In the genomic region with DNA sequence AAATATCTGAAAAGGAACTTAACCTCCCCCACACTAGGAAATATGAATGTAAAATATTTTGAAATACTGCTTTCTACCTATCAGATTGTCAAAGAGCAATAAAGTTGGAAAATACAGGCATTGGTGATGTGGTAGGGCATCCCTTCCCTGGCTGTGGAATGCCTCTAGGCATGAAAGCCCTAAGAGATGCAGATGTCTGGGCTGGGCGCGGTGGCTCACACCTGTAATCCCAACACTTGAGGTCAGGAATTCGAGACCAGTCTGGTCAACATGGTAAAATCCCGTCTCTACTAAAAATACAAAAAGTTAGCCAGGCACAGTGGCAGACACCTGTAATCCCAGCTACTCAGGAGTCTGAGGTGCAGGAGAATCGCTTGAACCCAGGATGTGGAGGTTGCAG, we compare ENCODE assay signal across 25 cellular contexts. TPM values are rescaled to one million over a fixed set of nuclear protein-coding genes. Genes with fewer than 3 reads are reported as not detected.
DNase-seq lines count a peak whose midpoint lies in the region; ATAC-seq and TF ChIP-seq lines count a peak whose summit lies in the region.
"Had no signal": no experiment of that assay in that cellular context is flagged by ENCODE, and none has a peak within 500 bp of the region (broad histone marks: within the 10 kb centered on the region; RNA-seq: fewer than 3 reads in every experiment).

No MANE protein-coding gene starts in this region.

- H3K9ac ChIP-seq in Karpas-422 (ENCODE audit: low read length) (peak overlapping the region; percentile 7; the same call in 1 of the 2 replicates), iPS-20b (ENCODE audit: low read depth, low read length) (peak overlapping the region; percentile 18; the same call in 1 of the 2 replicates)

- no peak overlapping the region for H3K27ac ChIP-seq in CD8-positive, alpha-beta T cell (ENCODE audit: low read depth, low read length)
- peak overlapping the region; percentile 67 for H3K27ac ChIP-seq in Karpas-422 (ENCODE audit: low read length)
- no peak overlapping the region for H3K27ac ChIP-seq in iPS-20b (ENCODE audit: low read length)
- H3K27ac ChIP-seq in gastrocnemius medialis: no peak overlapping the region
- no peak overlapping the region for H3K27ac ChIP-seq in OCI-LY7 (ENCODE audit: low read depth, low read length, poor library complexity, severe bottlenecking)
- H3K27ac ChIP-seq in vagina: no peak overlapping the region
- H3K27ac ChIP-seq: ovary, SK-N-MC, skin epidermis, upper lobe of right lung had no signal

- in situ Hi-C loops in gastrocnemius medialis (cut with MboI; ENCODE audit: low sequenced_read_pairs in 4 of 4): no loop called here

- DNase-seq in CD8-positive, alpha-beta T cell: no peak
- DNase-seq in Karpas-422: no peak
- no peak for DNase-seq in progenitor cell of endocrine pancreas (ENCODE audit: low spot score, unreplicated experiment)
- no peak for DNase-seq in gastrocnemius medialis
- DNase-seq in OCI-LY7 (ENCODE audit: low spot score): no peak
- DNase-seq in vagina (ENCODE audit: extremely low spot score in 2 of 2): no peak
- DNase-seq: activated CD4-positive, alpha-beta T cell treated with anti-CD3 and anti-CD28 coated beads for 4 hours; activated CD8-positive, alpha-beta memory T cell treated with anti-CD3 and anti-CD28 coated beads for 24 hours; activated gamma-delta T cell treated with Interleukin-2 at 50 U/mL for 16 hours; adrenal gland; C1 segment of cervical spinal cord; glutamatergic neuron; left cardiac atrium; NCI-H1436 treated with DMSO at 0.1 percent for 48 hours; NCI-H2107; NCI-H446; NCI-H82; ovary; retina; upper lobe of right lung had no signal

- no peaks in the 10 kb centered on the region for H3K27me3 ChIP-seq in CD8-positive, alpha-beta T cell (ENCODE audit: insufficient read depth, low read length)
- no peaks in the 10 kb centered on the region for H3K27me3 ChIP-seq in Karpas-422 (ENCODE audit: low read length)
- H3K27me3 ChIP-seq in iPS-20b (ENCODE audit: insufficient read depth, low read length): no peaks in the 10 kb centered on the region
- H3K27me3 ChIP-seq in gastrocnemius medialis: no peaks in the 10 kb centered on the region
- H3K27me3 ChIP-seq in vagina: no peaks in the 10 kb centered on the region
- H3K27me3 ChIP-seq: adrenal gland, ovary, upper lobe of right lung had no signal

- H3K4me1 ChIP-seq in CD8-positive, alpha-beta T cell (ENCODE audit: insufficient read depth, low read length): peaks cover 5% of the 10 kb centered on the region
- H3K4me1 ChIP-seq in Karpas-422 (ENCODE audit: low read length) (peaks cover 37% of the 10 kb centered on the region), iPS-20b (ENCODE audit: insufficient read depth, low read length) (peaks cover 12% of the 10 kb centered on the region), gastrocnemius medialis (no peaks in the 10 kb centered on the region), OCI-LY7 (ENCODE audit: insufficient read depth, low read length, poor library complexity, severe bottlenecking) (peaks cover 6% of the 10 kb centered on the region), vagina (peaks cover 3% of the 10 kb centered on the region)

- peak overlapping the region; percentile 35 for H3K4me2 ChIP-seq in Karpas-422 (ENCODE audit: low read depth, low read length, poor library complexity, severe bottlenecking)
- no peak overlapping the region for H3K4me2 ChIP-seq in OCI-LY7 (ENCODE audit: low read length)

- no peaks in the 10 kb centered on the region for H3K27me3 Mint-ChIP-seq in CD8-positive, alpha-beta T cell (ENCODE audit: low read depth)
- H3K27me3 Mint-ChIP-seq in progenitor cell of endocrine pancreas: no peaks in the 10 kb centered on the region
- H3K27me3 Mint-ChIP-seq: brain had no signal

- TF ChIP-seq POLR2A in gastrocnemius medialis (IDR thresholded peaks at IDR 0.05) (no peak), vagina (IDR thresholded peaks at IDR 0.05) (no peak)

- H3K4me1 Mint-ChIP-seq in CD8-positive, alpha-beta T cell (ENCODE audit: low read depth): peaks cover 21% of the 10 kb centered on the region
- no peaks in the 10 kb centered on the region for H3K4me1 Mint-ChIP-seq in progenitor cell of endocrine pancreas (ENCODE audit: low read depth)

- no peaks in the 10 kb centered on the region for H3K9me3 Mint-ChIP-seq in CD8-positive, alpha-beta T cell
- H3K9me3 Mint-ChIP-seq in progenitor cell of endocrine pancreas (ENCODE audit: low read depth): no peaks in the 10 kb centered on the region
- H3K9me3 Mint-ChIP-seq: brain had no signal

- no peak overlapping the region for H3K4me3 ChIP-seq in CD8-positive, alpha-beta T cell (ENCODE audit: low read depth, low read length)
- H3K4me3 ChIP-seq in Karpas-422 (ENCODE audit: low read length) (no peak overlapping the region), iPS-20b (ENCODE audit: low read length) (no peak overlapping the region), gastrocnemius medialis (no peak overlapping the region), OCI-LY7 (ENCODE audit: low read depth, low read length, poor library complexity, severe bottlenecking) (no peak overlapping the region), vagina (no peak overlapping the region)
- H3K4me3 ChIP-seq: adrenal gland, GM12878, ovary, SK-N-MC, skin epidermis, upper lobe of right lung had no signal

- H3K9me2 ChIP-seq in Karpas-422 (replicated peaks; ENCODE audit: insufficient read depth, low read length) (no peaks in the 10 kb centered on the region), OCI-LY7 (ENCODE audit: insufficient read depth, low read length) (no peaks in the 10 kb centered on the region)

- H4K20me1 ChIP-seq in Karpas-422 (ENCODE audit: insufficient read depth, low read depth, low read length) (peaks cover 9% of the 10 kb centered on the region), OCI-LY7 (ENCODE audit: insufficient read depth, low read length) (no peaks in the 10 kb centered on the region)

- H3K79me2 ChIP-seq in Karpas-422 (ENCODE audit: low read length) (peaks cover 90% of the 10 kb centered on the region), OCI-LY7 (ENCODE audit: insufficient read depth, low read depth, low read length) (0 out of 2 replicates have a peak, but pooled peaks cover 6% of the 10 kb centered on the region)

- peak overlapping the region; percentile 90 for H3K27ac Mint-ChIP-seq in CD8-positive, alpha-beta T cell
- H3K27ac Mint-ChIP-seq in progenitor cell of endocrine pancreas: peak overlapping the region; percentile 13

- no peak for ATAC-seq in CD8-positive, alpha-beta T cell
- no peak for ATAC-seq in gastrocnemius medialis
- ATAC-seq: left cardiac atrium, upper lobe of right lung had no signal

- no TSS peak for BruUV-seq in OCI-LY7 (replicated peaks; lab: Mats Ljungman, UMichigan)

- H3K36me3 ChIP-seq in CD8-positive, alpha-beta T cell (ENCODE audit: insufficient read depth, low read length): no peaks in the 10 kb centered on the region
- H3K36me3 ChIP-seq in Karpas-422 (ENCODE audit: insufficient read depth, low read length): peaks cover 22% of the 10 kb centered on the region
- no peaks in the 10 kb centered on the region; the same call in 1 of the 2 replicates for H3K36me3 ChIP-seq in iPS-20b (ENCODE audit: insufficient read depth, low read depth, low read length)
- H3K36me3 ChIP-seq in gastrocnemius medialis: no peaks in the 10 kb centered on the region
- H3K36me3 ChIP-seq in OCI-LY7 (ENCODE audit: insufficient read depth, low read length): peaks cover 40% of the 10 kb centered on the region
- H3K36me3 ChIP-seq in vagina: no peaks in the 10 kb centered on the region
- H3K36me3 ChIP-seq: ovary had no signal

- peaks cover 43% of the 10 kb centered on the region for H3K36me3 Mint-ChIP-seq in CD8-positive, alpha-beta T cell
- H3K36me3 Mint-ChIP-seq in progenitor cell of endocrine pancreas (ENCODE audit: insufficient read depth): peaks cover 9% of the 10 kb centered on the region
- H3K36me3 Mint-ChIP-seq: brain had no signal

- H2AFZ ChIP-seq in Karpas-422 (ENCODE audit: low read length) (no peak overlapping the region), OCI-LY7 (ENCODE audit: low read length) (no peak overlapping the region)

- POLR2A ChIA-PET in CD8-positive, alpha-beta T cell (lab: Charles Lee): no interaction called here
- POLR2A ChIA-PET in OCI-LY7 (lab: Charles Lee): interaction anchor here (0.7 to 3.5 kb wide), 4 partner anchors 10 to 610 kb away, joined by 3 to 13 read pairs (median 3); partner anchors contain the start of gene STARD10

- no peak for TF ChIP-seq CTCF in CD8-positive, alpha-beta T cell (IDR thresholded peaks at IDR 0.05)
- TF ChIP-seq CTCF in progenitor cell of endocrine pancreas (IDR thresholded peaks at IDR 0.05; ENCODE audit: unreplicated experiment) (no peak), gastrocnemius medialis (IDR thresholded peaks at IDR 0.05 in 4 of 5, conservative IDR thresholded peaks at IDR 0.05 in 1 of 5) (no peak), OCI-LY7 (conservative IDR thresholded peaks at IDR 0.05; ENCODE audit: low read length) (no peak), vagina (IDR thresholded peaks at IDR 0.05) (no peak)

- H3K4me3 Mint-ChIP-seq in CD8-positive, alpha-beta T cell: no peak overlapping the region
- no peak overlapping the region for H3K4me3 Mint-ChIP-seq in progenitor cell of endocrine pancreas (ENCODE audit: low read depth)

- H3K9me3 ChIP-seq in CD8-positive, alpha-beta T cell (ENCODE audit: low read length): no peaks in the 10 kb centered on the region
- H3K9me3 ChIP-seq in Karpas-422 (ENCODE audit: low read length): no peaks in the 10 kb centered on the region; the same call in 1 of the 2 replicates
- H3K9me3 ChIP-seq in iPS-20b (ENCODE audit: insufficient read depth, low read depth, low read length): no peaks in the 10 kb centered on the region
- no peaks in the 10 kb centered on the region for H3K9me3 ChIP-seq in gastrocnemius medialis
- H3K9me3 ChIP-seq in OCI-LY7 (ENCODE audit: low read length): no peaks in the 10 kb centered on the region
- no peaks in the 10 kb centered on the region for H3K9me3 ChIP-seq in vagina
- H3K9me3 ChIP-seq: adrenal gland, ovary, upper lobe of right lung had no signal

- CTCF ChIA-PET in CD8-positive, alpha-beta T cell (lab: Charles Lee): interaction anchor here (2.5 kb wide), 1 partner anchor 63 kb away, joined by 16 read pairs; the partner anchor contains the start of gene STARD10
- CTCF ChIA-PET in OCI-LY7 (lab: Charles Lee; ENCODE audit: unreplicated experiment): no interaction called here

- intact Hi-C loops in CD8-positive, alpha-beta T cell (cut with DNase I, micrococcal nuclease): no loop called here
- intact Hi-C loops in gastrocnemius medialis (cut with DNase I; ENCODE audit: low total_unique reads): no loop called here
- intact Hi-C loops in OCI-LY7 (cut with micrococcal nuclease; ENCODE audit: unreplicated experiment): no loop called here
- intact Hi-C loops in vagina (cut with DNase I): no loop called here

RNA-seq across cellular contexts. Expression of gene ARAP1, which starts 22.0 kb away (rescaled TPM):
- 10 to 100 TPM; 93.5 to 95.2 TPM for total RNA-seq in CD8-positive, alpha-beta T cell
- 76.1 and 103 TPM in 2 replicates for total RNA-seq in Karpas-422 (2014; rRNA removed; shearing (Covaris generic); ENCODE audit: low replicate concordance)
- total RNA-seq in progenitor cell of endocrine pancreas: 83.4 and 86.7 TPM in 2 replicates
- 10 to 100 TPM; 18.3 to 52.0 (median 26.0) TPM for total RNA-seq in gastrocnemius medialis
- 61.3 and 65.6 TPM in 2 replicates for total RNA-seq in OCI-LY7 (2014; rRNA removed; shearing (Covaris generic))
- 96.9 and 106 TPM in 2 replicates for total RNA-seq in OCI-LY7 (2022)
- 59.2 TPM for total RNA-seq in vagina

RNA-seq across cellular contexts. Expression of gene PDE2A, which starts 56.0 kb away (rescaled TPM):
- 1 to 10 TPM; 3.8 to 4.2 TPM for total RNA-seq in CD8-positive, alpha-beta T cell
- total RNA-seq in Karpas-422 (2014; rRNA removed; shearing (Covaris generic); ENCODE audit: low replicate concordance): 1.8 and 10.4 TPM in 2 replicates
- 0.91 and 4.0 TPM in 2 replicates for total RNA-seq in progenitor cell of endocrine pancreas
- 10 to 100 TPM; 13.4 to 26.6 (median 21.9) TPM for total RNA-seq in gastrocnemius medialis
- not detected in 2 replicates for total RNA-seq in OCI-LY7 (2014; rRNA removed; shearing (Covaris generic))
- 0.68 TPM in 1 of 2 replicates, not detected in the other for total RNA-seq in OCI-LY7 (2022)
- total RNA-seq in vagina: 57.0 TPM
